28 cellular contexts compared by ENCODE assay signal in the genomic region with DNA sequence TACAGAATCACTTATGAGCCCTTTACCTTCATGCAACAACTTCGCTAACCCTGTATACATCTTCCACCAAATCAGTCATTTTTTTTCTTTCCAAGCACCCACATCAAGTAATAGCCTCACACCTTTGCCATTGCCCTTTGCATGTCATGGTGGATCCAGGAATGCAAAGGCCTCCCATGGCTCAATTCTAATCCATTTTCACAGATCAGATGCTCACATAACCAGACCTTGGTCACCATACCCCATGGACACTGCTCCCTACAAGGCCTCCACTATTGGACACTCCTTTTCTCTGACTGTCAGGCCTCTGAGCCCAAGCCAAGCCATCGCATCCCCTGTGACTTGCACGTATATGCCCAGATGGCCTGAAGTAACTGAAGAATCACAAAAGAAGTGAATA.
"Had no signal": no experiment of that assay in that cellular context is flagged by ENCODE, and none has a peak within 500 bp of the region (broad histone marks: within the 10 kb centered on the region; RNA-seq: fewer than 3 reads in every experiment).

No MANE protein-coding gene starts in this region.

- H3K9me3 ChIP-seq: breast epithelium, esophagus muscularis mucosa, heart right ventricle, right atrium auricular region, stomach, suprapubic skin, tibial nerve had no signal

- H3K4me1 ChIP-seq: breast epithelium, esophagus muscularis mucosa, heart right ventricle, neural progenitor cell, parathyroid adenoma, right atrium auricular region, stomach, suprapubic skin, tibial nerve had no signal

- H3K9ac ChIP-seq: neural progenitor cell, parathyroid adenoma had no signal

- H3K4me3 Mint-ChIP-seq: activated B cell treated with CpG ODN at 0.5 μM for 24 hours; activated CD8-positive, alpha-beta memory T cell treated with anti-CD3 and anti-CD28 coated beads, Interleukin-2, amount 10 ng/mL, durations not matched to agents 7 days and 5 days; activated CD8-positive, alpha-beta T cell treated with anti-CD3 and anti-CD28 coated beads for 36 hours; activated naive CD4-positive, alpha-beta T cell treated with anti-CD3 and anti-CD28 coated beads, Interleukin-2, amount 50 U/mL, for 24 hours; activated naive CD8-positive, alpha-beta T cell treated with anti-CD3 and anti-CD28 coated beads, Interleukin-2, amount 50 U/mL, for 24 hours; memory B cell; natural killer cell; neural progenitor cell; stimulated activated naive B cell treated with anti-CD40 and anti-IgM and Interleukin-4, amounts not matched to agents 10 μg/mL and 1 μg/mL and 100 μg/mL, for 72 hours had no signal

- H2AFZ ChIP-seq: neural progenitor cell, parathyroid adenoma had no signal

- H3K27ac Mint-ChIP-seq: activated B cell treated with CpG ODN at 0.5 μM for 24 hours; activated CD8-positive, alpha-beta memory T cell treated with anti-CD3 and anti-CD28 coated beads, Interleukin-2, amount 10 ng/mL, durations not matched to agents 7 days and 5 days; activated CD8-positive, alpha-beta T cell treated with anti-CD3 and anti-CD28 coated beads for 36 hours; activated naive CD4-positive, alpha-beta T cell treated with anti-CD3 and anti-CD28 coated beads, Interleukin-2, amount 50 U/mL, for 24 hours; activated naive CD8-positive, alpha-beta T cell treated with anti-CD3 and anti-CD28 coated beads, Interleukin-2, amount 50 U/mL, for 24 hours; activated T-helper 2 cell treated with anti-CD3 and anti-CD28 coated beads, Interferon-gamma antibody, Interleukin-2, Interleukin-4, amounts not matched to agents 10 μg/mL and 5 μg/mL and 100 μg/mL, durations not matched to agents 14 hours and 24 hours and 36 hours; memory B cell; natural killer cell; neural progenitor cell; stimulated activated naive B cell treated with anti-CD40 and anti-IgM and Interleukin-4, amounts not matched to agents 10 μg/mL and 1 μg/mL and 100 μg/mL, for 72 hours had no signal

- H3K27ac ChIP-seq: breast epithelium, esophagus muscularis mucosa, heart right ventricle, neural progenitor cell, parathyroid adenoma, right atrium auricular region, stomach, suprapubic skin, tibial nerve had no signal

- H3K4me3 ChIP-seq: breast epithelium, esophagus muscularis mucosa, heart right ventricle, neural progenitor cell, right atrium auricular region, stomach, suprapubic skin, tibial nerve had no signal

- H3K79me2 ChIP-seq: parathyroid adenoma had no signal

- H3K36me3 ChIP-seq: breast epithelium, esophagus muscularis mucosa, heart right ventricle, neural progenitor cell, right atrium auricular region, stomach, suprapubic skin, tibial nerve had no signal

- H3K4me1 Mint-ChIP-seq: activated B cell treated with CpG ODN at 0.5 μM for 24 hours; activated CD8-positive, alpha-beta memory T cell treated with anti-CD3 and anti-CD28 coated beads, Interleukin-2, amount 10 ng/mL, durations not matched to agents 7 days and 5 days; activated naive CD4-positive, alpha-beta T cell treated with anti-CD3 and anti-CD28 coated beads, Interleukin-2, amount 50 U/mL, for 24 hours; activated naive CD8-positive, alpha-beta T cell treated with anti-CD3 and anti-CD28 coated beads, Interleukin-2, amount 50 U/mL, for 24 hours; memory B cell; natural killer cell; neural progenitor cell; stimulated activated naive B cell treated with anti-CD40 and anti-IgM and Interleukin-4, amounts not matched to agents 10 μg/mL and 1 μg/mL and 100 μg/mL, for 72 hours had no signal

- H3K4me2 ChIP-seq: neural progenitor cell had no signal

- H3K27me3 ChIP-seq: breast epithelium, esophagus muscularis mucosa, heart right ventricle, neural progenitor cell, right atrium auricular region, stomach, suprapubic skin, tibial nerve had no signal

- FAIRE-seq: keratinocyte had no signal

- H3K27me3 Mint-ChIP-seq: activated B cell treated with CpG ODN at 0.5 μM for 24 hours; activated CD8-positive, alpha-beta memory T cell treated with anti-CD3 and anti-CD28 coated beads, Interleukin-2, amount 10 ng/mL, durations not matched to agents 7 days and 5 days; activated CD8-positive, alpha-beta T cell treated with anti-CD3 and anti-CD28 coated beads for 36 hours; activated naive CD4-positive, alpha-beta T cell treated with anti-CD3 and anti-CD28 coated beads, Interleukin-2, amount 50 U/mL, for 24 hours; activated naive CD8-positive, alpha-beta T cell treated with anti-CD3 and anti-CD28 coated beads, Interleukin-2, amount 50 U/mL, for 24 hours; stimulated activated naive B cell treated with anti-CD40 and anti-IgM and Interleukin-4, amounts not matched to agents 10 μg/mL and 1 μg/mL and 100 μg/mL, for 72 hours had no signal

- H3K36me3 Mint-ChIP-seq: activated CD8-positive, alpha-beta memory T cell treated with anti-CD3 and anti-CD28 coated beads, Interleukin-2, amount 10 ng/mL, durations not matched to agents 7 days and 5 days; activated naive CD4-positive, alpha-beta T cell treated with anti-CD3 and anti-CD28 coated beads, Interleukin-2, amount 50 U/mL, for 24 hours; memory B cell; natural killer cell; neural progenitor cell; stimulated activated naive B cell treated with anti-CD40 and anti-IgM and Interleukin-4, amounts not matched to agents 10 μg/mL and 1 μg/mL and 100 μg/mL, for 72 hours had no signal

- DNase-seq: activated B cell treated with CpG ODN at 0.5 μM for 24 hours; activated CD4-positive, alpha-beta T cell treated with anti-CD3 and anti-CD28 coated beads, Interleukin-2, amount 50 U/mL, for 1 hour; activated CD8-positive, alpha-beta memory T cell treated with anti-CD3 and anti-CD28 coated beads, Interleukin-2, amount 10 ng/mL, durations not matched to agents 7 days and 5 days; activated CD8-positive, alpha-beta T cell treated with anti-CD3 and anti-CD28 coated beads for 36 hours; activated naive CD8-positive, alpha-beta T cell treated with anti-CD3 and anti-CD28 coated beads, Interleukin-2, amount 50 U/mL, for 24 hours; activated T-cell treated with anti-CD3 and anti-CD28 coated beads, Interleukin-2, amount 50 U/mL, for 48 hours; amygdala; central memory CD4-positive, alpha-beta T cell; foreskin melanocyte; heart right ventricle; left cardiac atrium; natural killer cell; occipital lobe; stimulated activated CD4-positive, alpha-beta T cell treated with anti-CD3 and anti-CD28 coated beads, Interleukin-15, amount 100 ng/mL, for 24 hours; stimulated activated CD4-positive, alpha-beta T cell treated with anti-CD3 and anti-CD28 coated beads, Interleukin-2, amount 100 ng/mL, for 24 hours; stimulated activated naive B cell treated with anti-CD40 and anti-IgM and Interleukin-4, amounts not matched to agents 10 μg/mL and 1 μg/mL and 100 μg/mL, for 72 hours; stomach had no signal

- H3K9me3 Mint-ChIP-seq: activated B cell treated with CpG ODN at 0.5 μM for 24 hours; activated CD8-positive, alpha-beta T cell treated with anti-CD3 and anti-CD28 coated beads for 36 hours; activated naive CD4-positive, alpha-beta T cell treated with anti-CD3 and anti-CD28 coated beads, Interleukin-2, amount 50 U/mL, for 24 hours; activated naive CD8-positive, alpha-beta T cell treated with anti-CD3 and anti-CD28 coated beads, Interleukin-2, amount 50 U/mL, for 24 hours; activated T-helper 2 cell treated with anti-CD3 and anti-CD28 coated beads, Interferon-gamma antibody, Interleukin-2, Interleukin-4, amounts not matched to agents 10 μg/mL and 5 μg/mL and 100 μg/mL, durations not matched to agents 14 hours and 24 hours and 36 hours; neural progenitor cell; stimulated activated naive B cell treated with anti-CD40 and anti-IgM and Interleukin-4, amounts not matched to agents 10 μg/mL and 1 μg/mL and 100 μg/mL, for 72 hours had no signal

- ATAC-seq: activated CD8-positive, alpha-beta memory T cell treated with anti-CD3 and anti-CD28 coated beads, Interleukin-2, amount 10 ng/mL, durations not matched to agents 7 days and 5 days; activated CD8-positive, alpha-beta T cell treated with anti-CD3 and anti-CD28 coated beads for 36 hours; activated naive CD8-positive, alpha-beta T cell treated with anti-CD3 and anti-CD28 coated beads, Interleukin-2, amount 50 U/mL, for 24 hours; heart right ventricle; left cardiac atrium; natural killer cell; stimulated activated naive B cell treated with anti-CD40 and anti-IgM and Interleukin-4, amounts not matched to agents 10 μg/mL and 1 μg/mL and 100 μg/mL, for 72 hours had no signal
